ENCODE assay signal across 8 cellular contexts in genomic region chr1:41742219-41742618, GRCh38.
DNase-seq lines count a peak whose midpoint lies in the region; ATAC-seq and TF ChIP-seq lines count a peak whose summit lies in the region.

No MANE protein-coding gene starts in this region.

- peak overlapping the region; percentile 36 to 99 (median 66) for H3K27ac Mint-ChIP-seq in CD14-positive monocyte
- peak overlapping the region; percentile 98 for H3K27ac Mint-ChIP-seq in activated T-helper 1 cell treated with anti-CD3 and anti-CD28 coated beads, Interleukin-12 subunit alpha, Interleukin-12 subunit beta, Interleukin-2, Interleukin-4 antibody, amounts not matched to agents 30 ng/mL and 10 ng/mL and 1 ng/mL, durations not matched to agents 14 hours and 24 hours and 36 hours

- no peak overlapping the region for H3K4me3 ChIP-seq in kidney epithelial cell (ENCODE audit: low read depth, low read length)
- no peak overlapping the region for H3K4me3 ChIP-seq in breast epithelium

- no peak for TF ChIP-seq POLR2A in breast epithelium (IDR thresholded peaks at IDR 0.05)

- no peaks in the 10 kb centered on the region for H3K9me3 Mint-ChIP-seq in CD14-positive monocyte
- no peaks in the 10 kb centered on the region for H3K9me3 Mint-ChIP-seq in activated T-helper 1 cell treated with anti-CD3 and anti-CD28 coated beads, Interleukin-12 subunit alpha, Interleukin-12 subunit beta, Interleukin-2, Interleukin-4 antibody, amounts not matched to agents 30 ng/mL and 10 ng/mL and 1 ng/mL, durations not matched to agents 14 hours and 24 hours and 36 hours

- peaks cover 77% of the 10 kb centered on the region for H3K4me1 Mint-ChIP-seq in CD14-positive monocyte
- H3K4me1 Mint-ChIP-seq in activated T-helper 1 cell treated with anti-CD3 and anti-CD28 coated beads, Interleukin-12 subunit alpha, Interleukin-12 subunit beta, Interleukin-2, Interleukin-4 antibody, amounts not matched to agents 30 ng/mL and 10 ng/mL and 1 ng/mL, durations not matched to agents 14 hours and 24 hours and 36 hours (ENCODE audit: low read depth), result peaks cover 98% of the 10 kb centered on the region

- H3K36me3 ChIP-seq in kidney epithelial cell (ENCODE audit: control insufficient read depth, insufficient read depth, low read length), result no peaks in the 10 kb centered on the region
- H3K36me3 ChIP-seq in breast epithelium, result no peaks in the 10 kb centered on the region

- H3K27me3 ChIP-seq in kidney epithelial cell (ENCODE audit: control insufficient read depth, insufficient read depth, low read length) (no peaks in the 10 kb centered on the region), breast epithelium (no peaks in the 10 kb centered on the region)

- H3K27me3 Mint-ChIP-seq in CD14-positive monocyte (ENCODE audit: low read depth in 3 of 3), result peaks cover 0 to 2% (median 2%) of the 10 kb centered on the region in 3 donors
- H3K27me3 Mint-ChIP-seq in activated T-helper 1 cell treated with anti-CD3 and anti-CD28 coated beads, Interleukin-12 subunit alpha, Interleukin-12 subunit beta, Interleukin-2, Interleukin-4 antibody, amounts not matched to agents 30 ng/mL and 10 ng/mL and 1 ng/mL, durations not matched to agents 14 hours and 24 hours and 36 hours (ENCODE audit: insufficient read depth), result no peaks in the 10 kb centered on the region

- H3K4me1 ChIP-seq in breast epithelium, result peaks cover 0 to 4% of the 10 kb centered on the region in 2 donors

- H3K36me3 Mint-ChIP-seq in CD14-positive monocyte, result peaks cover 6 to 12% of the 10 kb centered on the region in 2 donors
- H3K36me3 Mint-ChIP-seq in activated T-helper 1 cell treated with anti-CD3 and anti-CD28 coated beads, Interleukin-12 subunit alpha, Interleukin-12 subunit beta, Interleukin-2, Interleukin-4 antibody, amounts not matched to agents 30 ng/mL and 10 ng/mL and 1 ng/mL, durations not matched to agents 14 hours and 24 hours and 36 hours (ENCODE audit: low read depth), result peaks cover 5% of the 10 kb centered on the region

- DNase-seq in CD14-positive monocyte (ENCODE audit: low spot score) (no peak), LHCN-M2 (ENCODE audit: low read depth) (peak; percentile 81), kidney epithelial cell (ENCODE audit: low read depth) (peak; percentile 75), breast epithelium (ENCODE audit: low spot score in 2 of 2) (no peak), NCI-H187 treated with DMSO at 0.1 percent for 48 hours (lab: John Stamatoyannopoulos, UW) (no peak), HUDEP-2 (lab: John Stamatoyannopoulos, UW; ENCODE audit: unreplicated experiment in 76 of 76) (no peak)
- no peak for DNase-seq in activated T-helper 1 cell treated with anti-CD3 and anti-CD28 coated beads, Interleukin-12 subunit alpha, Interleukin-12 subunit beta, Interleukin-2, Interleukin-4 antibody, amounts not matched to agents 30 ng/mL and 10 ng/mL and 1 ng/mL, durations not matched to agents 14 hours and 24 hours and 36 hours (ENCODE audit: low spot score)

- no peak overlapping the region for H3K27ac ChIP-seq in breast epithelium

- H3K4me3 Mint-ChIP-seq in CD14-positive monocyte, result no peak overlapping the region
- H3K4me3 Mint-ChIP-seq in activated T-helper 1 cell treated with anti-CD3 and anti-CD28 coated beads, Interleukin-12 subunit alpha, Interleukin-12 subunit beta, Interleukin-2, Interleukin-4 antibody, amounts not matched to agents 30 ng/mL and 10 ng/mL and 1 ng/mL, durations not matched to agents 14 hours and 24 hours and 36 hours, result peak overlapping the region; percentile 29

- TF ChIP-seq CTCF in CD14-positive monocyte (IDR thresholded peaks at IDR 0.05), result no peak
- TF ChIP-seq CTCF in kidney epithelial cell (IDR thresholded peaks at IDR 0.05; ENCODE audit: insufficient read depth, low read length, poor library complexity, severe bottlenecking), result no peak
- TF ChIP-seq CTCF in breast epithelium (IDR thresholded peaks at IDR 0.05), result no peak

- no peak for ATAC-seq in HG02870 (IDR thresholded peaks at IDR 0.05; ENCODE audit: unreplicated experiment)

- no peaks in the 10 kb centered on the region for H3K9me3 ChIP-seq in breast epithelium

- intact Hi-C loops in CD14-positive monocyte (cut with micrococcal nuclease) (loop anchor here in 1 of 2 donors (5.0 kb wide), 1 partner anchor 35 kb away; no protein-coding TSS in a partner anchor), breast epithelium (cut with DNase I; ENCODE audit: low total_unique reads) (no loop called here)
- intact Hi-C loops in activated T-helper 1 cell treated with anti-CD3 and anti-CD28 coated beads, Interleukin-12 subunit alpha, Interleukin-12 subunit beta, Interleukin-2, Interleukin-4 antibody, amounts not matched to agents 30 ng/mL and 10 ng/mL and 1 ng/mL, durations not matched to agents 14 hours and 24 hours and 36 hours (cut with micrococcal nuclease), result no loop called here

Comparison
In these comparisons a context has a peak if more than half of its experiments do, and no peak if none do; other contexts are left out.
1. DNase-seq: peak in LHCN-M2 (single experiment) and kidney epithelial cell (single experiment); none in CD14-positive monocyte (single experiment), activated T-helper 1 cell treated with anti-CD3 and anti-CD28 coated beads, Interleukin-12 subunit alpha, Interleukin-12 subunit beta, Interleukin-2, Interleukin-4 antibody, amounts not matched to agents 30 ng/mL and 10 ng/mL and 1 ng/mL, durations not matched to agents 14 hours and 24 hours and 36 hours (single experiment), breast epithelium (0 of 2), NCI-H187 treated with DMSO at 0.1 percent for 48 hours (single experiment) and HUDEP-2 (0 of 76).